ENCODE assay signal across 8 cellular contexts in the genomic region with DNA sequence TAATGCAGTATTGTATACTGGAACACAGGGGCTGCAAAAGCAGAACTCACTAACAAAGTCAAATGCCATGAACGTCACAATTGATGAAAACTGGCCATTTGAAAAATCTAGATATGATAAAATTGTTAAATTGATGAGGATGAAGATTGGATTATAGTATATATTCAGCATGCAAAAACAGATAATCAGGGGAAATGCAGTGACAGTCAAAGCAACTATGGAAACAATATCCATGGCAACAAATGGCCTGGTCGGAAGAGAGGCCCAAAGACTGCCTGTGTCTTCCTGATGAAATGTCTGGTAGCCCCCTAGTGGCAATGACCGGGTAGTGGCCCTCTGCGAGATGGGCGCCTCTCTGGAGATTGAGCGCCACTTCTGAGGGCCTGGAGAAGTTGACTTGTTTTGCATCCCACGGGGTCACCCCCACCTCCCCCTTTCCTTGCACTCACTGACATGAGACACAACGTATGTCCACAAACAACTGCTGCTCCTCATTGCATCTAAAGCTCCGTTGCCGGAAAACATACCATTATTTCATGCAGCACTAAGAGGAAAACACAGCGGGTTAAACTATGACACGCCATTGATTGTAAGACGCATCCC. TPM values are rescaled to one million over a fixed set of nuclear protein-coding genes. Genes with fewer than 3 reads are reported as not detected.
DNase-seq lines count a peak whose midpoint lies in the region; TF ChIP-seq lines count a peak whose summit lies in the region.

No MANE protein-coding gene starts in this region.

- H3K27ac ChIP-seq in ovary (no peak overlapping the region), tibial nerve (no peak overlapping the region)

- WGBS in ovary, 3 donors = 54 to 62% (median 55%) methylated on average over 13 of the region's 13 CpGs
- WGBS in tibial nerve, 2 donors = 39 to 41% methylated on average over 13 of the region's 13 CpGs

- TF ChIP-seq POLR2A in ovary (IDR thresholded peaks at IDR 0.05) = no peak
- no peak for TF ChIP-seq POLR2A in tibial nerve (IDR thresholded peaks at IDR 0.05)

- H3K27me3 ChIP-seq in ovary = no peaks in the 10 kb centered on the region
- H3K27me3 ChIP-seq in tibial nerve = no peaks in the 10 kb centered on the region

- H3K4me1 ChIP-seq in ovary (ENCODE audit: insufficient read depth) = no peaks in the 10 kb centered on the region
- H3K4me1 ChIP-seq in tibial nerve = peaks cover 0 to 39% (median 6%) of the 10 kb centered on the region in 4 donors

- TF ChIP-seq CTCF in LNCaP clone FGC (IDR thresholded peaks at IDR 0.05; ENCODE audit: control insufficient read depth, extremely low read depth, insufficient read depth) = peak; percentile 81
- TF ChIP-seq CTCF in ovary (IDR thresholded peaks at IDR 0.05) = peak; percentile 15 to 52 (median 41)
- peak; percentile 73 to 88 (median 86) for TF ChIP-seq CTCF in tibial nerve (IDR thresholded peaks at IDR 0.05)

- DNase-seq in GM03348 (ENCODE audit: low spot score) = peak; percentile 90
- peak; percentile 41 for DNase-seq in LNCaP clone FGC (ENCODE audit: low read depth)
- peak; percentile 89 for DNase-seq in SK-MEL-5 (ENCODE audit: low read depth, low spot score)
- peak; percentile 88 for DNase-seq in activated effector memory CD4-positive, alpha-beta T cell treated with anti-CD3 and anti-CD28 coated beads, Interleukin-2, amount 50 U/mL, for 16 hours
- peak; percentile 75 for DNase-seq in germinal center (ENCODE audit: low spot score)
- DNase-seq in ovary = peak; percentile 52 to 72 (median 65)
- DNase-seq in tibial nerve (ENCODE audit: low spot score in 2 of 2) = peak; percentile 70 to 86
- DNase-seq in GOT3 (lab: John Stamatoyannopoulos, UW) = no peak

- in situ Hi-C loops in SK-MEL-5 (cut with HindIII; ENCODE audit: low pct_unique_long_range_greater_than_20kb, low sequenced_read_pairs) = no loop called here

- H3K9me3 ChIP-seq in ovary (no peaks in the 10 kb centered on the region), tibial nerve (no peaks in the 10 kb centered on the region)

- H3K4me3 ChIP-seq in LNCaP clone FGC (ENCODE audit: low read depth, low read length) (no peak overlapping the region), ovary (no peak overlapping the region), tibial nerve (no peak overlapping the region)

- TF ChIP-seq EP300 in ovary (IDR thresholded peaks at IDR 0.05) (no peak), tibial nerve (IDR thresholded peaks at IDR 0.05) (no peak)

- H3K36me3 ChIP-seq in ovary (no peaks in the 10 kb centered on the region), tibial nerve (no peaks in the 10 kb centered on the region)

- intact Hi-C loops in ovary (cut with DNase I) = loop anchor here in 1 of 4 donors (10.0 kb wide), 1 partner anchor 144 kb away; no protein-coding TSS in a partner anchor

RNA-seq across cellular contexts. Expression of gene C6orf15, which starts 43.5 kb away (rescaled TPM):
- not detected in 2 replicates for total RNA-seq in SK-MEL-5 (2014; rRNA removed; shearing (Covaris generic))
- polyA plus RNA-seq in SK-MEL-5 (2015; cell fraction: cytosol; rRNA removed) = not detected in 2 replicates
- polyA plus RNA-seq in SK-MEL-5 (2015; cell fraction: nucleus; rRNA removed) = not detected in 2 replicates
- total RNA-seq in ovary (not detected), tibial nerve (not detected)
- not detected for polyA plus RNA-seq in ovary

RNA-seq across cellular contexts. Expression of gene PSORS1C1, which starts 45.8 kb away (rescaled TPM):
- total RNA-seq in SK-MEL-5 (2014; rRNA removed; shearing (Covaris generic)) = not detected in 2 replicates
- 0.11 TPM in 1 of 2 replicates, not detected in the other for polyA plus RNA-seq in SK-MEL-5 (2015; cell fraction: cytosol; rRNA removed)
- 0.09 and 1.6 TPM in 2 replicates for polyA plus RNA-seq in SK-MEL-5 (2015; cell fraction: nucleus; rRNA removed)
- total RNA-seq in ovary = 1 to 10 TPM in 5 of 7 donors, under 1 TPM in 2; 0.45 to 7.7 (median 2.2) TPM
- 1 to 10 TPM; 3.8 to 7.8 TPM for polyA plus RNA-seq in ovary
- total RNA-seq in tibial nerve = 1 to 10 TPM in 3 of 4 donors, under 1 TPM in 1; 0.42 to 8.5 (median 2.2) TPM

RNA-seq across cellular contexts. Expression of gene CDSN, which starts 51.4 kb away (rescaled TPM):
- total RNA-seq in SK-MEL-5 (2014; rRNA removed; shearing (Covaris generic)) = not detected in 2 replicates
- not detected in 2 replicates for polyA plus RNA-seq in SK-MEL-5 (2015; cell fraction: cytosol; rRNA removed)
- polyA plus RNA-seq in SK-MEL-5 (2015; cell fraction: nucleus; rRNA removed) = not detected in 2 replicates
- total RNA-seq in ovary (under 1 TPM in 1 of 7 donors, not detected in 6; 0.34 TPM), tibial nerve (not detected)
- under 1 TPM in 1 of 2 donors, not detected in 1; 0.05 TPM for polyA plus RNA-seq in ovary

RNA-seq across cellular contexts. Expression of gene MUC22, which starts 58.6 kb away (rescaled TPM):
- not detected in 2 replicates for total RNA-seq in SK-MEL-5 (2014; rRNA removed; shearing (Covaris generic))
- not detected in 2 replicates for polyA plus RNA-seq in SK-MEL-5 (2015; cell fraction: cytosol; rRNA removed)
- polyA plus RNA-seq in SK-MEL-5 (2015; cell fraction: nucleus; rRNA removed) = not detected in 2 replicates
- total RNA-seq in ovary (not detected), tibial nerve (not detected)
- polyA plus RNA-seq in ovary = not detected
